ENCODE assay signal across 19 cellular contexts in the genomic region with DNA sequence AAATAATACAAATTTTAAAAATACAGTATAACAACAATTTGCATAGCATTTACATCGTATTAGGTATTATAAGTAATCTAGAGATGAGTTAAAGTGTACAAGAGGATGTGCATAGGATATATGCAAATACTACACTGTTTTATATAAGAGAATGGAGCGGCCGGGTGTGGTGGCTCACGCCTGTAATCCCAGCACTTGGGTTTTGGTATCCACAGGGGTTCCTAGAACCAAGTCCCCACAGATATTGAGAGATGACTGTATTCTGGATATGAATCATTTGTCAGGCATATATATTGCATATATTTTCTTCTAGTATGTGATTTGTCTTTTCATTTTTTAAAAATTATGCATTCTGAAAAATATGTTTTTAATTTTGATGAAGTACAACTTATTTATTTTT.
DNase-seq lines count a peak whose midpoint lies in the region; ATAC-seq lines count a peak whose summit lies in the region.
"Had no signal": no experiment of that assay in that cellular context is flagged by ENCODE, and none has a peak within 500 bp of the region (broad histone marks: within the 10 kb centered on the region; RNA-seq: fewer than 3 reads in every experiment).

No MANE protein-coding gene starts in this region.

- H3K9me3 Mint-ChIP-seq in activated CD4-positive, alpha-beta T cell treated with anti-CD3 and anti-CD28 coated beads for 36 hours (ENCODE audit: low read depth): no peaks in the 10 kb centered on the region
- H3K9me3 Mint-ChIP-seq in activated CD4-positive, alpha-beta memory T cell treated with anti-CD3 and anti-CD28 coated beads for 36 hours: no peaks in the 10 kb centered on the region
- no peaks in the 10 kb centered on the region for H3K9me3 Mint-ChIP-seq in activated CD4-positive, alpha-beta memory T cell treated with anti-CD3 and anti-CD28 coated beads, Interleukin-2, amount 10 ng/mL, durations not matched to agents 7 days and 5 days
- H3K9me3 Mint-ChIP-seq in activated naive CD4-positive, alpha-beta T cell treated with anti-CD3 and anti-CD28 coated beads, Interleukin-2, amount 50 U/mL, for 72 hours: no peaks in the 10 kb centered on the region
- no peaks in the 10 kb centered on the region for H3K9me3 Mint-ChIP-seq in stimulated activated effector memory CD8-positive, alpha-beta T cell treated with anti-CD3 and anti-CD28 coated beads, Interleukin-12 subunit alpha, Interleukin-12 subunit beta, amount 100 ng/mL, for 72 hours
- H3K9me3 Mint-ChIP-seq: CD4-positive, CD25-positive, alpha-beta regulatory T cell; CD8-positive, alpha-beta T cell had no signal

- peak; percentile 55 for ATAC-seq in activated CD4-positive, alpha-beta T cell treated with anti-CD3 and anti-CD28 coated beads for 36 hours
- ATAC-seq in activated naive CD4-positive, alpha-beta T cell treated with anti-CD3 and anti-CD28 coated beads, Interleukin-2, amount 50 U/mL, for 72 hours: peak; percentile 50 to 79
- peak; percentile 70 for ATAC-seq in stimulated activated effector memory CD8-positive, alpha-beta T cell treated with anti-CD3 and anti-CD28 coated beads, Interleukin-12 subunit alpha, Interleukin-12 subunit beta, amount 100 ng/mL, for 72 hours
- ATAC-seq: CD8-positive, alpha-beta T cell; GM12878 had no signal

- CTCF ChIA-PET in activated CD4-positive, alpha-beta T cell treated with anti-CD3 and anti-CD28 coated beads for 36 hours (lab: Charles Lee): no interaction called here
- CTCF ChIA-PET in activated CD4-positive, alpha-beta memory T cell treated with anti-CD3 and anti-CD28 coated beads for 36 hours (lab: Charles Lee): no interaction called here
- CTCF ChIA-PET in activated CD4-positive, alpha-beta memory T cell treated with anti-CD3 and anti-CD28 coated beads, Interleukin-2, amount 10 ng/mL, durations not matched to agents 7 days and 5 days (lab: Charles Lee): no interaction called here

- no peak overlapping the region for H3K27ac Mint-ChIP-seq in activated CD4-positive, alpha-beta T cell treated with anti-CD3 and anti-CD28 coated beads for 36 hours
- no peak overlapping the region for H3K27ac Mint-ChIP-seq in activated CD4-positive, alpha-beta memory T cell treated with anti-CD3 and anti-CD28 coated beads for 36 hours
- no peak overlapping the region for H3K27ac Mint-ChIP-seq in activated CD4-positive, alpha-beta memory T cell treated with anti-CD3 and anti-CD28 coated beads, Interleukin-2, amount 10 ng/mL, durations not matched to agents 7 days and 5 days
- H3K27ac Mint-ChIP-seq in activated naive CD4-positive, alpha-beta T cell treated with anti-CD3 and anti-CD28 coated beads, Interleukin-2, amount 50 U/mL, for 72 hours: no peak overlapping the region
- H3K27ac Mint-ChIP-seq in stimulated activated effector memory CD8-positive, alpha-beta T cell treated with anti-CD3 and anti-CD28 coated beads, Interleukin-12 subunit alpha, Interleukin-12 subunit beta, amount 100 ng/mL, for 72 hours: no peak overlapping the region
- H3K27ac Mint-ChIP-seq: B cell; CD4-positive, CD25-positive, alpha-beta regulatory T cell; CD8-positive, alpha-beta T cell had no signal

- peaks cover 3% of the 10 kb centered on the region for H3K27me3 Mint-ChIP-seq in activated CD4-positive, alpha-beta T cell treated with anti-CD3 and anti-CD28 coated beads for 36 hours
- peaks cover 10% of the 10 kb centered on the region for H3K27me3 Mint-ChIP-seq in activated CD4-positive, alpha-beta memory T cell treated with anti-CD3 and anti-CD28 coated beads for 36 hours
- peaks cover 34% of the 10 kb centered on the region for H3K27me3 Mint-ChIP-seq in activated CD4-positive, alpha-beta memory T cell treated with anti-CD3 and anti-CD28 coated beads, Interleukin-2, amount 10 ng/mL, durations not matched to agents 7 days and 5 days

- intact Hi-C loops in activated CD4-positive, alpha-beta T cell treated with anti-CD3 and anti-CD28 coated beads for 36 hours (cut with DNase I, micrococcal nuclease): no loop called here
- intact Hi-C loops in activated CD4-positive, alpha-beta memory T cell treated with anti-CD3 and anti-CD28 coated beads for 36 hours (cut with micrococcal nuclease): no loop called here

- no peaks in the 10 kb centered on the region for H3K4me1 Mint-ChIP-seq in activated CD4-positive, alpha-beta T cell treated with anti-CD3 and anti-CD28 coated beads for 36 hours
- no peaks in the 10 kb centered on the region for H3K4me1 Mint-ChIP-seq in activated CD4-positive, alpha-beta memory T cell treated with anti-CD3 and anti-CD28 coated beads for 36 hours (ENCODE audit: low read depth)
- no peaks in the 10 kb centered on the region for H3K4me1 Mint-ChIP-seq in activated CD4-positive, alpha-beta memory T cell treated with anti-CD3 and anti-CD28 coated beads, Interleukin-2, amount 10 ng/mL, durations not matched to agents 7 days and 5 days
- H3K4me1 Mint-ChIP-seq in stimulated activated effector memory CD8-positive, alpha-beta T cell treated with anti-CD3 and anti-CD28 coated beads, Interleukin-12 subunit alpha, Interleukin-12 subunit beta, amount 100 ng/mL, for 72 hours: no peaks in the 10 kb centered on the region
- H3K4me1 Mint-ChIP-seq: B cell; CD4-positive, CD25-positive, alpha-beta regulatory T cell had no signal

- POLR2A ChIA-PET in activated CD4-positive, alpha-beta T cell treated with anti-CD3 and anti-CD28 coated beads for 36 hours (lab: Charles Lee): no interaction called here
- POLR2A ChIA-PET in activated CD4-positive, alpha-beta memory T cell treated with anti-CD3 and anti-CD28 coated beads for 36 hours (lab: Charles Lee): no interaction called here
- POLR2A ChIA-PET in activated CD4-positive, alpha-beta memory T cell treated with anti-CD3 and anti-CD28 coated beads, Interleukin-2, amount 10 ng/mL, durations not matched to agents 7 days and 5 days (lab: Charles Lee): no interaction called here

- no peaks in the 10 kb centered on the region for H3K36me3 Mint-ChIP-seq in activated CD4-positive, alpha-beta T cell treated with anti-CD3 and anti-CD28 coated beads for 36 hours (ENCODE audit: low read depth)
- no peaks in the 10 kb centered on the region for H3K36me3 Mint-ChIP-seq in activated CD4-positive, alpha-beta memory T cell treated with anti-CD3 and anti-CD28 coated beads for 36 hours
- H3K36me3 Mint-ChIP-seq in activated CD4-positive, alpha-beta memory T cell treated with anti-CD3 and anti-CD28 coated beads, Interleukin-2, amount 10 ng/mL, durations not matched to agents 7 days and 5 days (ENCODE audit: low read depth): no peaks in the 10 kb centered on the region
- no peaks in the 10 kb centered on the region for H3K36me3 Mint-ChIP-seq in activated naive CD4-positive, alpha-beta T cell treated with anti-CD3 and anti-CD28 coated beads, Interleukin-2, amount 50 U/mL, for 72 hours
- H3K36me3 Mint-ChIP-seq in stimulated activated effector memory CD8-positive, alpha-beta T cell treated with anti-CD3 and anti-CD28 coated beads, Interleukin-12 subunit alpha, Interleukin-12 subunit beta, amount 100 ng/mL, for 72 hours: no peaks in the 10 kb centered on the region
- H3K36me3 Mint-ChIP-seq: CD4-positive, CD25-positive, alpha-beta regulatory T cell; CD8-positive, alpha-beta T cell had no signal

- H3K4me3 Mint-ChIP-seq in activated CD4-positive, alpha-beta T cell treated with anti-CD3 and anti-CD28 coated beads for 36 hours: no peak overlapping the region
- no peak overlapping the region for H3K4me3 Mint-ChIP-seq in activated CD4-positive, alpha-beta memory T cell treated with anti-CD3 and anti-CD28 coated beads for 36 hours
- H3K4me3 Mint-ChIP-seq in activated CD4-positive, alpha-beta memory T cell treated with anti-CD3 and anti-CD28 coated beads, Interleukin-2, amount 10 ng/mL, durations not matched to agents 7 days and 5 days: no peak overlapping the region
- H3K4me3 Mint-ChIP-seq in stimulated activated effector memory CD8-positive, alpha-beta T cell treated with anti-CD3 and anti-CD28 coated beads, Interleukin-12 subunit alpha, Interleukin-12 subunit beta, amount 100 ng/mL, for 72 hours: no peak overlapping the region
- H3K4me3 Mint-ChIP-seq: B cell; CD4-positive, CD25-positive, alpha-beta regulatory T cell; CD8-positive, alpha-beta T cell had no signal

- peak; percentile 24 for DNase-seq in activated CD4-positive, alpha-beta T cell treated with anti-CD3 and anti-CD28 coated beads for 36 hours
- no peak for DNase-seq in activated CD4-positive, alpha-beta T cell treated with anti-CD3 and anti-CD28 coated beads for 1 hour
- DNase-seq in activated CD4-positive, alpha-beta memory T cell treated with anti-CD3 and anti-CD28 coated beads for 36 hours: peak; percentile 25
- no peak for DNase-seq in activated CD4-positive, alpha-beta memory T cell treated with anti-CD3 and anti-CD28 coated beads, Interleukin-2, amount 10 ng/mL, durations not matched to agents 7 days and 5 days
- no peak for DNase-seq in activated naive CD4-positive, alpha-beta T cell treated with anti-CD3 and anti-CD28 coated beads, Interleukin-2, amount 50 U/mL, for 72 hours (ENCODE audit: low spot score in 2 of 2)
- DNase-seq in activated naive CD4-positive, alpha-beta T cell (lab: John Stamatoyannopoulos, UW): no peak
- no peak for DNase-seq in stimulated activated effector memory CD8-positive, alpha-beta T cell treated with anti-CD3 and anti-CD28 coated beads, Interleukin-12 subunit alpha, Interleukin-12 subunit beta, amount 100 ng/mL, for 72 hours (ENCODE audit: low spot score in 2 of 2)
- DNase-seq in DMS79 treated with DMSO at 0.1 percent for 48 hours (lab: John Stamatoyannopoulos, UW): no peak
- DNase-seq: Caco-2; CD8-positive, alpha-beta T cell; DMS153; EL; GDM1; GM23248; H7; HCEC 1CT had no signal

Comparison
In these comparisons a context has a peak if more than half of its experiments do, and no peak if none do; other contexts are left out.
1. DNase-seq: peak in activated CD4-positive, alpha-beta T cell treated with anti-CD3 and anti-CD28 coated beads for 36 hours (single experiment) and activated CD4-positive, alpha-beta memory T cell treated with anti-CD3 and anti-CD28 coated beads for 36 hours (single experiment); none in activated CD4-positive, alpha-beta T cell treated with anti-CD3 and anti-CD28 coated beads for 1 hour (single experiment), activated CD4-positive, alpha-beta memory T cell treated with anti-CD3 and anti-CD28 coated beads, Interleukin-2, amount 10 ng/mL, durations not matched to agents 7 days and 5 days (single experiment), activated naive CD4-positive, alpha-beta T cell treated with anti-CD3 and anti-CD28 coated beads, Interleukin-2, amount 50 U/mL, for 72 hours (0 of 2), activated naive CD4-positive, alpha-beta T cell (0 of 4), stimulated activated effector memory CD8-positive, alpha-beta T cell treated with anti-CD3 and anti-CD28 coated beads, Interleukin-12 subunit alpha, Interleukin-12 subunit beta, amount 100 ng/mL, for 72 hours (0 of 2) and DMS79 treated with DMSO at 0.1 percent for 48 hours (single experiment).
2. Peak in every context shown above with its lines, with median percentiles within 50 percentile points of each other: ATAC-seq.